Comparison of ENCODE assay signal across 1 cellular context in genomic region chr2:171318463-171318934, GRCh38.
TF ChIP-seq lines count a peak whose summit lies in the region.

No MANE protein-coding gene starts in this region.

TF ChIP-seq in WTC11, 78 proteins besides CTCF, POLR2A, EP300 and RAD21 (continued from another document):
- TF ChIP-seq, protein P1, sequence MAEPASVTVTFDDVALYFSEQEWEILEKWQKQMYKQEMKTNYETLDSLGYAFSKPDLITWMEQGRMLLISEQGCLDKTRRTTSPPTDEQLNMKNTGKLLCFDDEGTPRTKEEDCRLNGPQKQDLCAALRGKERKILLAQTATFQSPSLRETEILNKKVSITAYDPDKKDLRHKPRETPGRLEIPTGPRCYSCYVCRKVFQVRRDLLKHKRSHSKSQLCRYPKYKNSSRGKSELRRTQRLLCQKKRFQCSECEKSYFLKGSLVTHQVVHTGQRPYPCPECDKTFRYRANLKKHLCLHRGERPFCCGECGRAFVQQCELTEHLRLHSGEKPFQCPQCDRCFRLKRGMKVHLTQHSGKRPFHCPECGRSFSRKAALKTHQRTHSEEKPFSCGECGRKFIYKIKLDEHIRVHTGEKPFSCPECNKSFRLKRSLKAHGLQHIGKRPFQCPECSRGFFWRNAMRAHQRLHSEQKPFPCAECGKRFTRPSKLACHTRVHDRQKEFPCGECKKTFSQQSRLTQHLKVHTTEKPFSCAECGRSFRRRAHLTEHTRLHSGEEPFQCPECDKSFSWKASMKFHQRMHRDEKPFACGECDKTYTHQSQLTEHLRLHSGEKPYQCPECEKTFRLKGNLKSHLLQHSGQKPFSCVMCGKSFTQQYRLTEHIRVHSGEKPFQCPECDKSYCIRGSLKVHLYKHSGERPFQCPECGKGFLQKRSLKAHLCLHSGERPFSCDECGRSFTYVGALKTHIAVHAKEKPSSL (CRISPR knock-in tag; conservative IDR thresholded peaks at IDR 0.05) = no peak
- TF ChIP-seq SMAD4 (CRISPR knock-in tag; IDR thresholded peaks at IDR 0.05) (no peak), USF1 (CRISPR knock-in tag; IDR thresholded peaks at IDR 0.05) (no peak)
- TF ChIP-seq, protein P2, sequence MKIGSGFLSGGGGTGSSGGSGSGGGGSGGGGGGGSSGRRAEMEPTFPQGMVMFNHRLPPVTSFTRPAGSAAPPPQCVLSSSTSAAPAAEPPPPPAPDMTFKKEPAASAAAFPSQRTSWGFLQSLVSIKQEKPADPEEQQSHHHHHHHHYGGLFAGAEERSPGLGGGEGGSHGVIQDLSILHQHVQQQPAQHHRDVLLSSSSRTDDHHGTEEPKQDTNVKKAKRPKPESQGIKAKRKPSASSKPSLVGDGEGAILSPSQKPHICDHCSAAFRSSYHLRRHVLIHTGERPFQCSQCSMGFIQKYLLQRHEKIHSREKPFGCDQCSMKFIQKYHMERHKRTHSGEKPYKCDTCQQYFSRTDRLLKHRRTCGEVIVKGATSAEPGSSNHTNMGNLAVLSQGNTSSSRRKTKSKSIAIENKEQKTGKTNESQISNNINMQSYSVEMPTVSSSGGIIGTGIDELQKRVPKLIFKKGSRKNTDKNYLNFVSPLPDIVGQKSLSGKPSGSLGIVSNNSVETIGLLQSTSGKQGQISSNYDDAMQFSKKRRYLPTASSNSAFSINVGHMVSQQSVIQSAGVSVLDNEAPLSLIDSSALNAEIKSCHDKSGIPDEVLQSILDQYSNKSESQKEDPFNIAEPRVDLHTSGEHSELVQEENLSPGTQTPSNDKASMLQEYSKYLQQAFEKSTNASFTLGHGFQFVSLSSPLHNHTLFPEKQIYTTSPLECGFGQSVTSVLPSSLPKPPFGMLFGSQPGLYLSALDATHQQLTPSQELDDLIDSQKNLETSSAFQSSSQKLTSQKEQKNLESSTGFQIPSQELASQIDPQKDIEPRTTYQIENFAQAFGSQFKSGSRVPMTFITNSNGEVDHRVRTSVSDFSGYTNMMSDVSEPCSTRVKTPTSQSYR (CRISPR knock-in tag; IDR thresholded peaks at IDR 0.05) = 0 out of 2 replicates have a peak, but pooled peaks have one; percentile 46
